ENCODE assay signal across 29 cellular contexts in genomic region chr10:133100186-133100585, GRCh38. TPM values are rescaled to one million over a fixed set of nuclear protein-coding genes. Genes with fewer than 3 reads are reported as not detected.
DNase-seq lines count a peak whose midpoint lies in the region; ATAC-seq and TF ChIP-seq lines count a peak whose summit lies in the region.
"Had no signal": no experiment of that assay in that cellular context is flagged by ENCODE, and none has a peak within 500 bp of the region (broad histone marks: within the 10 kb centered on the region; RNA-seq: fewer than 3 reads in every experiment).

No MANE protein-coding gene starts in this region.

- H2AFZ ChIP-seq in GM23338 (peak overlapping the region; percentile 78; the same call in 1 of the 2 replicates), neural progenitor cell (replicated peaks) (no peak overlapping the region)

- ATAC-seq in GM23338 (no peak), GM18870 (IDR thresholded peaks at IDR 0.05; ENCODE audit: unreplicated experiment) (no peak)
- ATAC-seq: GM12878 had no signal

- H4K20me1 ChIP-seq in GM23338 (replicated peaks; ENCODE audit: insufficient read depth) (no peaks in the 10 kb centered on the region), neural progenitor cell (ENCODE audit: low read depth) (peaks cover 3% of the 10 kb centered on the region)
- H4K20me1 ChIP-seq: BLaER1 had no signal

- H3K27me3 ChIP-seq in GM23338 (ENCODE audit: insufficient read depth) (no peaks in the 10 kb centered on the region), neural progenitor cell (peaks cover 19% of the 10 kb centered on the region)

- TF ChIP-seq CTCF in GM23338 (conservative IDR thresholded peaks at IDR 0.05; ENCODE audit: low read depth in 2 of 2), result no peak
- no peak for TF ChIP-seq CTCF in HEK293 (tag by site-specific recombination; IDR thresholded peaks at IDR 0.05)
- TF ChIP-seq CTCF in neural progenitor cell (IDR thresholded peaks at IDR 0.05), result no peak

- no peak overlapping the region for H3K9ac ChIP-seq in neural progenitor cell
- H3K9ac ChIP-seq: BLaER1 had no signal

- H3K4me1 ChIP-seq in GM23338 (ENCODE audit: insufficient read depth) (peaks cover 13% of the 10 kb centered on the region), HEK293 (ENCODE audit: control insufficient read depth, insufficient read depth, low read length) (no peaks in the 10 kb centered on the region), neural progenitor cell (peaks cover 23% of the 10 kb centered on the region)
- H3K4me1 ChIP-seq: BE2C had no signal

- no peaks in the 10 kb centered on the region; the same call in 2 of the 3 replicates for H3K36me3 Mint-ChIP-seq in GM23338 (ENCODE audit: low read depth)
- no peaks in the 10 kb centered on the region for H3K36me3 Mint-ChIP-seq in neural progenitor cell
- H3K36me3 Mint-ChIP-seq: CD14-positive monocyte; CD4-positive, alpha-beta memory T cell; CD4-positive, CD25-positive, alpha-beta regulatory T cell; CD8-positive, alpha-beta memory T cell had no signal

- peaks cover 7% of the 10 kb centered on the region; the same call in 1 of the 2 replicates for H3F3A ChIP-seq in GM23338 (replicated peaks; ENCODE audit: low read depth)
- peaks cover 3% of the 10 kb centered on the region for H3F3A ChIP-seq in neural progenitor cell (ENCODE audit: low read depth)

- H3K9me2 ChIP-seq in GM23338 (ENCODE audit: insufficient read depth), result no peaks in the 10 kb centered on the region

- CTCF ChIA-PET in HEK293 (lab: Yijun Ruan, JAX), result no interaction called here

- DNase-seq in GM23338 (ENCODE audit: low spot score) (no peak), neural progenitor cell (ENCODE audit: low spot score) (no peak), NCI-H1417 (lab: John Stamatoyannopoulos, UW) (no peak), occipital lobe (lab: John Stamatoyannopoulos, UW) (no peak)
- no peak for DNase-seq in activated CD4-positive, alpha-beta T cell treated with anti-CD3 and anti-CD28 coated beads, Interleukin-2, amount 50 U/mL, for 48 hours
- DNase-seq: 8988T; ACHN; BE2C; CD4-positive, alpha-beta memory T cell; CD4-positive, CD25-positive, alpha-beta regulatory T cell; CD8-positive, alpha-beta memory T cell; COR-L47; DMS 273 treated with DMSO at 0.1 percent for 48 hours; DMS153; DMS53; DMS79; DND-41; EL; GDM1 had no signal

- peaks cover 24% of the 10 kb centered on the region for H3K4me1 Mint-ChIP-seq in GM23338
- peaks cover 35% of the 10 kb centered on the region for H3K4me1 Mint-ChIP-seq in neural progenitor cell
- H3K4me1 Mint-ChIP-seq: CD14-positive monocyte had no signal

- H3K27ac Mint-ChIP-seq in GM23338 (no peak overlapping the region), neural progenitor cell (no peak overlapping the region)
- H3K27ac Mint-ChIP-seq: CD14-positive monocyte; CD4-positive, alpha-beta memory T cell; CD4-positive, CD25-positive, alpha-beta regulatory T cell; CD8-positive, alpha-beta memory T cell had no signal

- POLR2A ChIA-PET in HEK293 (lab: Yijun Ruan, JAX), result no interaction called here

- H3K4me2 ChIP-seq in GM23338, result no peak overlapping the region
- no peak overlapping the region for H3K4me2 ChIP-seq in neural progenitor cell

- no peaks in the 10 kb centered on the region for H3K9me3 ChIP-seq in HEK293 (ENCODE audit: control insufficient read depth, insufficient read depth, low read depth, low read length)
- no peaks in the 10 kb centered on the region for H3K9me3 ChIP-seq in neural progenitor cell (ENCODE audit: low read depth)
- H3K9me3 ChIP-seq: BE2C, BLaER1 had no signal

- no peaks in the 10 kb centered on the region for H3K36me3 ChIP-seq in GM23338 (ENCODE audit: insufficient read depth)
- no peaks in the 10 kb centered on the region for H3K36me3 ChIP-seq in HEK293 (ENCODE audit: control insufficient read depth in 2 of 2, insufficient read depth in 1 of 2, low read length in 2 of 2)
- no peaks in the 10 kb centered on the region for H3K36me3 ChIP-seq in neural progenitor cell
- H3K36me3 ChIP-seq: BE2C, BLaER1 had no signal

- H3K9me3 Mint-ChIP-seq in GM23338 (no peaks in the 10 kb centered on the region; the same call in 2 of the 3 replicates), neural progenitor cell (no peaks in the 10 kb centered on the region)
- H3K9me3 Mint-ChIP-seq: CD4-positive, alpha-beta memory T cell; CD4-positive, CD25-positive, alpha-beta regulatory T cell; CD8-positive, alpha-beta memory T cell had no signal

- H3K79me2 ChIP-seq in GM23338 (replicated peaks; ENCODE audit: insufficient read depth) (no peaks in the 10 kb centered on the region), neural progenitor cell (ENCODE audit: low read depth) (no peaks in the 10 kb centered on the region)

- H3K4me3 ChIP-seq in GM23338 (no peak overlapping the region), HEK293 (ENCODE audit: low read depth, low read length) (no peak overlapping the region), neural progenitor cell (no peak overlapping the region)
- H3K4me3 ChIP-seq: BLaER1, GM12878 had no signal

- H3K27me3 Mint-ChIP-seq in GM23338 (ENCODE audit: insufficient read depth, low read depth, poor library complexity), result peaks cover 13% of the 10 kb centered on the region
- peaks cover 21% of the 10 kb centered on the region for H3K27me3 Mint-ChIP-seq in neural progenitor cell (ENCODE audit: insufficient read depth, low read depth)
- H3K27me3 Mint-ChIP-seq: CD4-positive, CD25-positive, alpha-beta regulatory T cell had no signal

- no peak overlapping the region for H3K27ac ChIP-seq in GM23338 (ENCODE audit: low read depth)
- no peak overlapping the region for H3K27ac ChIP-seq in HEK293 (ENCODE audit: extremely low read depth, low read depth, low read length)
- H3K27ac ChIP-seq in angular gyrus (ENCODE audit: low read depth, low read length), result peak overlapping the region; percentile 61
- H3K27ac ChIP-seq in neural progenitor cell, result no peak overlapping the region
- H3K27ac ChIP-seq: BLaER1 had no signal

- no peak overlapping the region for H3K4me3 Mint-ChIP-seq in GM23338
- peak overlapping the region; percentile 59 for H3K4me3 Mint-ChIP-seq in neural progenitor cell
- H3K4me3 Mint-ChIP-seq: CD14-positive monocyte; CD4-positive, CD25-positive, alpha-beta regulatory T cell had no signal

TF ChIP-seq in GM23338, 12 proteins besides CTCF, POLR2A, EP300 and RAD21:
- TF ChIP-seq POLR2AphosphoS5 (IDR thresholded peaks at IDR 0.05; ENCODE audit: low read depth) (no peak), NANOG (IDR thresholded peaks at IDR 0.05; ENCODE audit: borderline replicate concordance) (no peak)
TF ChIP-seq in GM23338: peak in this region for 0.

TF ChIP-seq in HEK293, 187 proteins besides CTCF, POLR2A, EP300 and RAD21:
- no peak for TF ChIP-seq ZNF660 (tag by site-specific recombination; IDR thresholded peaks at IDR 0.05)
- TF ChIP-seq ZIC2 (tag by site-specific recombination; IDR thresholded peaks at IDR 0.05), result peak; percentile 17; the same call in 1 of the 2 replicates
- no peak for TF ChIP-seq ZNF629 (tag by site-specific recombination; IDR thresholded peaks at IDR 0.05)

RNA-seq across cellular contexts. Expression of gene ADGRA1, which starts 12.5 kb away (rescaled TPM):
- total RNA-seq in GM23338 (2014; rRNA removed; shearing (Covaris generic)), result 0.52 and 0.66 TPM in 2 replicates
- 0.07 and 0.23 TPM in 2 replicates for polyA plus RNA-seq in GM23338 (2016; fragmentation: Nextera tagmentation; extraction: Ambion mirVana)
- total RNA-seq in neural progenitor cell (ENCODE audit: low replicate concordance) (not detected in 2 replicates), occipital lobe (2.5 TPM)
- total RNA-seq: CD4-positive, alpha-beta memory T cell; CD4-positive, CD25-positive, alpha-beta regulatory T cell; CD8-positive, alpha-beta memory T cell; Daoy; G401; GM12878 had no signal
- polyA plus RNA-seq: AG04450; CD14-positive monocyte; CD4-positive, alpha-beta memory T cell; CD4-positive, CD25-positive, alpha-beta regulatory T cell; CD8-positive, alpha-beta memory T cell; GM12878 had no signal

RNA-seq across cellular contexts. Expression of gene KNDC1, which starts 59.8 kb away (rescaled TPM):
- 8.2 and 16.0 TPM in 2 replicates for total RNA-seq in GM23338 (2014; rRNA removed; shearing (Covaris generic))
- 1.8 and 1.9 TPM in 2 replicates for polyA plus RNA-seq in GM23338 (2016; fragmentation: Nextera tagmentation; extraction: Ambion mirVana)
- total RNA-seq in neural progenitor cell (ENCODE audit: low replicate concordance) (1.8 and 5.6 TPM in 2 replicates), occipital lobe (5.9 TPM)
- total RNA-seq: A673; CD8-positive, alpha-beta memory T cell; Daoy had no signal
- polyA plus RNA-seq: CD4-positive, CD25-positive, alpha-beta regulatory T cell had no signal
